ENCODE assay signal across 8 cellular contexts in the genomic region with DNA sequence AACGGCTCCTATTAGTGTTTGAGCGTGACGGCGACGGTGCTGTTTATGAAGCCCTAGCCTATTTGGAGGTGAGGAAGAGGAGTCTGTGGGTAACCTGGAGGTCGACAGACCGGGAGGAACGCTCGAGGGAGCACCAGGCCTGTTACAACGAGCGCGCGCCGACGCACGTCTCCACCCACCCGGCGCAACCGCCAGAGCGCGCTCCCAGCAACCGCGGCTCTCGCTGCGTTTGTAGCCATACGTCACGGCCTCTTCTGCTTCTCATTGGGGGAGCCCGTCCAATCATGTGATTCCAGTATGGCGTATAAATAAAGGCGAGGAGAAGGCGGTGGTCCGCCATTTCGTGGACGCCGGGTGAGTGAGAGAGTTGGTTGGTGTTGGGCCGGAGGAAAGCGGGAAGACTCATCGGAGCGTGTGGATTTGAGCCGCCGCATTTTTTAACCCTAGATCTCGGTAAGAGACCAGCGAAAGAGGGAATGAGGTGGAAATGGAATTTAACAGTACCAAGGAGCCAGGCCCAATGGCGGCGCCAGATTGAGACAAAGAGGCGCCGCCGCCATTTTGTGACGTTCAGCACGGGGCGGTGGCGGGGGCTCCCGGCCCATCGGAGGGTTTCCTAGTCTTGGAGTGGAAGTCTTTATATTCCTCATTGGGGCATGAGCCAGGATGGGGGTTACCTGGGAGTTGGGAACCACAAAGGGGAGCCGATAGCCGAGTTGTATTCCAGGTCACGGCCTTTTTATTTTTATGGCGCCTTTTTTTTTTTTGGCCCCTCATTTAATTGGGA. TPM values are rescaled to one million over a fixed set of nuclear protein-coding genes. Genes with fewer than 3 reads are reported as not detected.
A peak's percentile ranks its signal among the peaks of the same experiment; 100 is the strongest.
DNase-seq lines count a peak whose midpoint lies in the region; ATAC-seq and TF ChIP-seq lines count a peak whose summit lies in the region.

A gene (plus strand): TSS at position 334 of the 787 bp plus-strand sequence. CDS start 2,401 bp downstream, outside the sequence.

- no peaks in the 10 kb centered on the region for H3K27me3 Mint-ChIP-seq in activated T-cell treated with anti-CD3 and anti-CD28 coated beads, Interleukin-2, amount 50 U/mL, for 24 hours

- DNase-seq in DMS79 treated with DMSO at 0.1 percent for 48 hours (lab: John Stamatoyannopoulos, UW), result peak; percentile 99
- peak; percentile 94 for DNase-seq in KG1 (lab: John Stamatoyannopoulos, UW)
- DNase-seq in activated T-cell treated with anti-CD3 and anti-CD28 coated beads, Interleukin-2, amount 50 U/mL, for 24 hours, result peak; percentile 93
- peak; percentile 99 for DNase-seq in erythroblast (lab: John Stamatoyannopoulos, UW)
- DNase-seq in stimulated activated CD8-positive, alpha-beta memory T cell treated with anti-CD3 and anti-CD28 coated beads, Interleukin-7, amount 100 ng/mL, for 1 hour (ENCODE audit: low read depth in 2 of 2), result peak; percentile 83 to 87

- peak; percentile 83 for ATAC-seq in GM21723 (IDR thresholded peaks at IDR 0.05; ENCODE audit: unreplicated experiment)

- H3K4me1 Mint-ChIP-seq in activated T-cell treated with anti-CD3 and anti-CD28 coated beads, Interleukin-2, amount 50 U/mL, for 24 hours (ENCODE audit: low read depth), result peaks cover 42% of the 10 kb centered on the region

- no peaks in the 10 kb centered on the region for H3K9me3 ChIP-seq in mucosa of stomach (ENCODE audit: control insufficient read depth, low read length)

- TF ChIP-seq POLR2A in erythroblast (IDR thresholded peaks at IDR 0.05; ENCODE audit: low read length), result peak; percentile 100

- peaks cover 11% of the 10 kb centered on the region for H3K4me1 ChIP-seq in mucosa of stomach (ENCODE audit: control insufficient read depth, insufficient read depth, low read length)

- H3K36me3 ChIP-seq in mucosa of stomach (ENCODE audit: control insufficient read depth, insufficient read depth, low read length), result no peaks in the 10 kb centered on the region

- H3K9me3 Mint-ChIP-seq in activated T-cell treated with anti-CD3 and anti-CD28 coated beads, Interleukin-2, amount 50 U/mL, for 24 hours, result no peaks in the 10 kb centered on the region

- no peaks in the 10 kb centered on the region for H3K27me3 ChIP-seq in mucosa of stomach (ENCODE audit: control insufficient read depth, insufficient read depth, low read length)

- peak within 1 kb of the TSS; percentile 99 for H3K27ac Mint-ChIP-seq in activated T-cell treated with anti-CD3 and anti-CD28 coated beads, Interleukin-2, amount 50 U/mL, for 24 hours

- peak within 1 kb of the TSS; percentile 78 for H3K4me3 ChIP-seq in mucosa of stomach (ENCODE audit: low read length)

- peaks cover 55% of the 10 kb centered on the region for H3K36me3 Mint-ChIP-seq in activated T-cell treated with anti-CD3 and anti-CD28 coated beads, Interleukin-2, amount 50 U/mL, for 24 hours (ENCODE audit: low read depth)

- peak within 1 kb of the TSS; percentile 97 for H3K9ac ChIP-seq in mucosa of stomach (ENCODE audit: low read length)

- H3K4me3 Mint-ChIP-seq in activated T-cell treated with anti-CD3 and anti-CD28 coated beads, Interleukin-2, amount 50 U/mL, for 24 hours, result peak within 1 kb of the TSS; percentile 96

TF ChIP-seq in PFSK-1, 5 proteins besides CTCF, POLR2A, EP300 and RAD21:
- TF ChIP-seq SIN3A (IDR thresholded peaks at IDR 0.05; ENCODE audit: borderline replicate concordance, insufficient read depth, low read length) (peak; percentile 92), FOXP2 (optimal IDR thresholded peaks at IDR 0.05; ENCODE audit: borderline replicate concordance, extremely low read depth, extremely low read length, insufficient read depth) (peak; percentile 87), TAF1 (IDR thresholded peaks at IDR 0.05; ENCODE audit: borderline replicate concordance, insufficient read depth, low read length) (peak; percentile 99), POLR2AphosphoS5 (IDR thresholded peaks at IDR 0.05; ENCODE audit: low read depth, low read length) (peak; percentile 100)
- TF ChIP-seq, protein P1, sequence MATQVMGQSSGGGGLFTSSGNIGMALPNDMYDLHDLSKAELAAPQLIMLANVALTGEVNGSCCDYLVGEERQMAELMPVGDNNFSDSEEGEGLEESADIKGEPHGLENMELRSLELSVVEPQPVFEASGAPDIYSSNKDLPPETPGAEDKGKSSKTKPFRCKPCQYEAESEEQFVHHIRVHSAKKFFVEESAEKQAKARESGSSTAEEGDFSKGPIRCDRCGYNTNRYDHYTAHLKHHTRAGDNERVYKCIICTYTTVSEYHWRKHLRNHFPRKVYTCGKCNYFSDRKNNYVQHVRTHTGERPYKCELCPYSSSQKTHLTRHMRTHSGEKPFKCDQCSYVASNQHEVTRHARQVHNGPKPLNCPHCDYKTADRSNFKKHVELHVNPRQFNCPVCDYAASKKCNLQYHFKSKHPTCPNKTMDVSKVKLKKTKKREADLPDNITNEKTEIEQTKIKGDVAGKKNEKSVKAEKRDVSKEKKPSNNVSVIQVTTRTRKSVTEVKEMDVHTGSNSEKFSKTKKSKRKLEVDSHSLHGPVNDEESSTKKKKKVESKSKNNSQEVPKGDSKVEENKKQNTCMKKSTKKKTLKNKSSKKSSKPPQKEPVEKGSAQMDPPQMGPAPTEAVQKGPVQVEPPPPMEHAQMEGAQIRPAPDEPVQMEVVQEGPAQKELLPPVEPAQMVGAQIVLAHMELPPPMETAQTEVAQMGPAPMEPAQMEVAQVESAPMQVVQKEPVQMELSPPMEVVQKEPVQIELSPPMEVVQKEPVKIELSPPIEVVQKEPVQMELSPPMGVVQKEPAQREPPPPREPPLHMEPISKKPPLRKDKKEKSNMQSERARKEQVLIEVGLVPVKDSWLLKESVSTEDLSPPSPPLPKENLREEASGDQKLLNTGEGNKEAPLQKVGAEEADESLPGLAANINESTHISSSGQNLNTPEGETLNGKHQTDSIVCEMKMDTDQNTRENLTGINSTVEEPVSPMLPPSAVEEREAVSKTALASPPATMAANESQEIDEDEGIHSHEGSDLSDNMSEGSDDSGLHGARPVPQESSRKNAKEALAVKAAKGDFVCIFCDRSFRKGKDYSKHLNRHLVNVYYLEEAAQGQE (IDR thresholded peaks at IDR 0.05; ENCODE audit: insufficient read depth in 1 of 2, low read depth in 2 of 2, low read length in 2 of 2), result peak; percentile 29 to 59; a peak in 1 of 4 replicates
TF ChIP-seq in PFSK-1: peak in this region for 5.

RNA-seq across cellular contexts. Expression of the gene that starts here (rescaled TPM):
- polyA plus RNA-seq in PFSK-1 (2012; ENCODE audit: insufficient read length, low read depth), result 235 TPM

Comparison
In these comparisons a context has a peak if more than half of its experiments do, and no peak if none do; other contexts are left out.
1. Peak in every context shown above with its lines: DNase-seq, ATAC-seq and H3K4me3 ChIP-seq.